ENCODE assay signal across 23 cellular contexts in genomic region chr3:168220609-168221008, GRCh38.
DNase-seq lines count a peak whose midpoint lies in the region; ATAC-seq and TF ChIP-seq lines count a peak whose summit lies in the region.
"Had no signal": no experiment of that assay in that cellular context is flagged by ENCODE, and none has a peak within 500 bp of the region (broad histone marks: within the 10 kb centered on the region; RNA-seq: fewer than 3 reads in every experiment).

No MANE protein-coding gene starts in this region.

- no peaks in the 10 kb centered on the region for H3K4me1 ChIP-seq in breast epithelium
- H3K4me1 ChIP-seq: Peyer's patch, SJCRH30, suprapubic skin had no signal

- TF ChIP-seq CTCF in MCF 10A (IDR thresholded peaks at IDR 0.05; ENCODE audit: unreplicated experiment), result no peak
- no peak for TF ChIP-seq CTCF in breast epithelium (IDR thresholded peaks at IDR 0.05)
- TF ChIP-seq CTCF in glutamatergic neuron (IDR thresholded peaks at IDR 0.05; ENCODE audit: partially characterized antibody, unreplicated experiment), result no peak

- DNase-seq in MCF 10A (ENCODE audit: unreplicated experiment) (peak; percentile 36), breast epithelium (ENCODE audit: low spot score in 2 of 2) (no peak), RPMI7951 (ENCODE audit: low read depth) (peak; percentile 84), glutamatergic neuron (peak; percentile 47), superior temporal gyrus (ENCODE audit: extremely low spot score) (peak; percentile 24), SHP77 (lab: John Stamatoyannopoulos, UW) (no peak)
- no peak for DNase-seq in activated CD4-positive, alpha-beta memory T cell treated with anti-CD3 and anti-CD28 coated beads, Interleukin-2, amount 10 ng/mL, durations not matched to agents 7 days and 5 days
- DNase-seq: activated CD4-positive, CD25-positive, alpha-beta regulatory T cell treated with anti-CD3 and anti-CD28 coated beads, Interleukin-2, amount 50 U/mL, for 72 hours; activated CD8-positive, alpha-beta T cell treated with anti-CD3 and anti-CD28 coated beads, Interleukin-2, amount 10 ng/mL, durations not matched to agents 7 days and 5 days; activated T-cell treated with anti-CD3 and anti-CD28 coated beads for 4 hours; DND-41; kidney glomerular epithelial cell; NCI-H1436; NCI-H2107; NCI-H510A treated with DMSO at 0.1 percent for 48 hours; Peyer's patch had no signal

- H3K27me3 ChIP-seq in breast epithelium, result peaks cover 0 to 6% of the 10 kb centered on the region in 2 donors
- H3K27me3 ChIP-seq: Peyer's patch, SJCRH30, suprapubic skin had no signal

- no TSS peak for BruUV-seq in MCF 10A (replicated peaks; lab: Mats Ljungman, UMichigan)

- H3K9me3 ChIP-seq in breast epithelium, result no peaks in the 10 kb centered on the region
- H3K9me3 ChIP-seq: Peyer's patch, SJCRH30, suprapubic skin had no signal

- no peak overlapping the region for H3K4me3 Mint-ChIP-seq in MCF 10A (ENCODE audit: unreplicated experiment)
- H3K4me3 Mint-ChIP-seq in glutamatergic neuron (ENCODE audit: unreplicated experiment), result peak overlapping the region; percentile 81
- no peak overlapping the region for H3K4me3 Mint-ChIP-seq in activated CD4-positive, alpha-beta memory T cell treated with anti-CD3 and anti-CD28 coated beads, Interleukin-2, amount 10 ng/mL, durations not matched to agents 7 days and 5 days
- H3K4me3 Mint-ChIP-seq: activated CD8-positive, alpha-beta T cell treated with anti-CD3 and anti-CD28 coated beads, Interleukin-2, amount 10 ng/mL, durations not matched to agents 7 days and 5 days; B cell; stimulated activated memory B cell treated with anti-CD40 and anti-IgM and Interleukin-4, amounts not matched to agents 10 μg/mL and 1 μg/mL and 100 μg/mL, for 72 hours had no signal

- CTCF ChIA-PET in MCF 10A (lab: Yijun Ruan, JAX), result interaction anchor here (2.9 to 4.1 kb wide), 2 partner anchors 10 to 627 kb away, joined by 14 to 32 read pairs; no protein-coding TSS in a partner anchor
- CTCF ChIA-PET in activated CD4-positive, alpha-beta memory T cell treated with anti-CD3 and anti-CD28 coated beads, Interleukin-2, amount 10 ng/mL, durations not matched to agents 7 days and 5 days (lab: Charles Lee), result interaction anchor here (1.6 kb wide), 1 partner anchor 9 kb away, joined by 4 read pairs; no protein-coding TSS in a partner anchor

- no peak overlapping the region for H3K27ac Mint-ChIP-seq in MCF 10A (ENCODE audit: low read depth, unreplicated experiment)
- peak overlapping the region; percentile 98 for H3K27ac Mint-ChIP-seq in glutamatergic neuron (ENCODE audit: unreplicated experiment)
- H3K27ac Mint-ChIP-seq in activated CD4-positive, alpha-beta memory T cell treated with anti-CD3 and anti-CD28 coated beads, Interleukin-2, amount 10 ng/mL, durations not matched to agents 7 days and 5 days, result no peak overlapping the region
- H3K27ac Mint-ChIP-seq: activated CD8-positive, alpha-beta T cell treated with anti-CD3 and anti-CD28 coated beads, Interleukin-2, amount 10 ng/mL, durations not matched to agents 7 days and 5 days; B cell; stimulated activated memory B cell treated with anti-CD40 and anti-IgM and Interleukin-4, amounts not matched to agents 10 μg/mL and 1 μg/mL and 100 μg/mL, for 72 hours had no signal

- no peak for TF ChIP-seq POLR2A in breast epithelium (IDR thresholded peaks at IDR 0.05)

- H3K36me3 ChIP-seq in breast epithelium, result no peaks in the 10 kb centered on the region
- H3K36me3 ChIP-seq: Peyer's patch, SJCRH30, suprapubic skin had no signal

- H3K27me3 Mint-ChIP-seq in MCF 10A (ENCODE audit: insufficient read depth, unreplicated experiment) (peaks cover 75% of the 10 kb centered on the region), glutamatergic neuron (ENCODE audit: unreplicated experiment) (peaks cover 5% of the 10 kb centered on the region)
- no peaks in the 10 kb centered on the region for H3K27me3 Mint-ChIP-seq in activated CD4-positive, alpha-beta memory T cell treated with anti-CD3 and anti-CD28 coated beads, Interleukin-2, amount 10 ng/mL, durations not matched to agents 7 days and 5 days
- H3K27me3 Mint-ChIP-seq: stimulated activated memory B cell treated with anti-CD40 and anti-IgM and Interleukin-4, amounts not matched to agents 10 μg/mL and 1 μg/mL and 100 μg/mL, for 72 hours had no signal

- intact Hi-C loops in MCF 10A (cut with micrococcal nuclease), result no loop called here
- intact Hi-C loops in breast epithelium (cut with DNase I; ENCODE audit: low total_unique reads), result no loop called here

- POLR2A ChIA-PET in MCF 10A (lab: Yijun Ruan, JAX), result no interaction called here
- POLR2A ChIA-PET in activated CD4-positive, alpha-beta memory T cell treated with anti-CD3 and anti-CD28 coated beads, Interleukin-2, amount 10 ng/mL, durations not matched to agents 7 days and 5 days (lab: Charles Lee), result no interaction called here

- H3K4me3 ChIP-seq in breast epithelium, result no peak overlapping the region
- H3K4me3 ChIP-seq: lung, Peyer's patch, SJCRH30, smooth muscle cell, suprapubic skin had no signal

- H3K4me1 Mint-ChIP-seq in MCF 10A (ENCODE audit: insufficient read depth, unreplicated experiment) (no peaks in the 10 kb centered on the region), glutamatergic neuron (ENCODE audit: low read depth, unreplicated experiment) (peaks cover 54% of the 10 kb centered on the region)
- no peaks in the 10 kb centered on the region for H3K4me1 Mint-ChIP-seq in activated CD4-positive, alpha-beta memory T cell treated with anti-CD3 and anti-CD28 coated beads, Interleukin-2, amount 10 ng/mL, durations not matched to agents 7 days and 5 days
- H3K4me1 Mint-ChIP-seq: B cell; stimulated activated memory B cell treated with anti-CD40 and anti-IgM and Interleukin-4, amounts not matched to agents 10 μg/mL and 1 μg/mL and 100 μg/mL, for 72 hours had no signal

- H3K9me3 Mint-ChIP-seq in MCF 10A (ENCODE audit: unreplicated experiment), result no peaks in the 10 kb centered on the region
- H3K9me3 Mint-ChIP-seq in glutamatergic neuron (ENCODE audit: unreplicated experiment), result peaks cover 6% of the 10 kb centered on the region
- no peaks in the 10 kb centered on the region for H3K9me3 Mint-ChIP-seq in activated CD4-positive, alpha-beta memory T cell treated with anti-CD3 and anti-CD28 coated beads, Interleukin-2, amount 10 ng/mL, durations not matched to agents 7 days and 5 days
- H3K9me3 Mint-ChIP-seq: stimulated activated memory B cell treated with anti-CD40 and anti-IgM and Interleukin-4, amounts not matched to agents 10 μg/mL and 1 μg/mL and 100 μg/mL, for 72 hours had no signal

- H3K36me3 Mint-ChIP-seq in MCF 10A (ENCODE audit: insufficient read depth, unreplicated experiment), result no peaks in the 10 kb centered on the region
- H3K36me3 Mint-ChIP-seq in glutamatergic neuron (ENCODE audit: unreplicated experiment), result no peaks in the 10 kb centered on the region
- H3K36me3 Mint-ChIP-seq in activated CD4-positive, alpha-beta memory T cell treated with anti-CD3 and anti-CD28 coated beads, Interleukin-2, amount 10 ng/mL, durations not matched to agents 7 days and 5 days (ENCODE audit: low read depth), result no peaks in the 10 kb centered on the region
- H3K36me3 Mint-ChIP-seq: stimulated activated memory B cell treated with anti-CD40 and anti-IgM and Interleukin-4, amounts not matched to agents 10 μg/mL and 1 μg/mL and 100 μg/mL, for 72 hours had no signal

- H3K27ac ChIP-seq in breast epithelium, result no peak overlapping the region
- H3K27ac ChIP-seq: Peyer's patch, SJCRH30, suprapubic skin had no signal

- no peak for ATAC-seq in HG03460 (IDR thresholded peaks at IDR 0.05; ENCODE audit: unreplicated experiment)
- ATAC-seq: activated CD8-positive, alpha-beta T cell treated with anti-CD3 and anti-CD28 coated beads, Interleukin-2, amount 10 ng/mL, durations not matched to agents 7 days and 5 days; stimulated activated memory B cell treated with anti-CD40 and anti-IgM and Interleukin-4, amounts not matched to agents 10 μg/mL and 1 μg/mL and 100 μg/mL, for 72 hours had no signal

Comparison
In these comparisons a context has a peak if more than half of its experiments do, and no peak if none do; other contexts are left out.
1. DNase-seq: peak in MCF 10A (single experiment), RPMI7951 (single experiment), glutamatergic neuron (single experiment) and superior temporal gyrus (single experiment); none in breast epithelium (0 of 2), activated CD4-positive, alpha-beta memory T cell treated with anti-CD3 and anti-CD28 coated beads, Interleukin-2, amount 10 ng/mL, durations not matched to agents 7 days and 5 days (single experiment) and SHP77 (0 of 2).